ENCODE assay signal across 8 cellular contexts in the genomic region with DNA sequence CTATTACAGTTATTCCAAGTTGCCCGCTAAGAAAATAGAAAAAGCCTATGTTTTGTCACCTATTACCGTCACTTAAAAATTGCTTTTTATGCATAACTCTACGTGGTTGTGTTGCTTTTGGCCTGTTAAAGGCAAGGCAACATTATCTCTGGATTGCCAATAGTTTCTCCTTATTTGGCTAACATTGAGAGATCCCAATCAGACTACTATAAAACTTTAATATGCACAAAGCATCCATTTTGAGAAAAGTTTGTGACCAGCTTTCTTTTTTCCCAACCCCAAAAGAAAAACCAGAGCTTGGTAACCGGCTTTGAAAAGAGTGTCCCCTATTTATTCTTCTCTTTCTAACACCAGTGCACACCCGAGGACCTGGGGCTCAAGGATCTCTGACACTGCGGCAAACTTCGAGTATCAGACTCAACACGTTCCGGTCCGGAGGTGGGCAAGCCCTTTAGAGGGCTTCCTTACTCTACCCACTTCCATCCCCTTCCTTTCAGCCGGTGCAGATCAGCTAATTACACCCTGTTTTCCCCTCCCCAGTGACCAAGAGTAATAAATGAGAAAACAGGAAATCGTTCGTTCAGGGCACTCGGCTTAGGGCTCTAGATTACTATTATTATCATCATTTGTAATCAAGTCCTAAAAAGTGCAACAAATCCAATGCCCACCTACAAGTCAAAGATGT. TPM values are rescaled to one million over a fixed set of nuclear protein-coding genes. Genes with fewer than 3 reads are reported as not detected.
A peak's percentile ranks its signal among the peaks of the same experiment; 100 is the strongest.
DNase-seq lines count a peak whose midpoint lies in the region; ATAC-seq and TF ChIP-seq lines count a peak whose summit lies in the region.

No MANE protein-coding gene starts in this region.

- no peaks in the 10 kb centered on the region for H3K36me3 ChIP-seq in kidney epithelial cell (ENCODE audit: control insufficient read depth, insufficient read depth, low read length)

- no peaks in the 10 kb centered on the region for H3K27me3 ChIP-seq in kidney epithelial cell (ENCODE audit: control insufficient read depth, insufficient read depth, low read length)

- H3K4me1 Mint-ChIP-seq in brain: peaks cover 58% of the 10 kb centered on the region
- peaks cover 54% of the 10 kb centered on the region for H3K4me1 Mint-ChIP-seq in stimulated activated naive CD8-positive, alpha-beta T cell treated with anti-CD3 and anti-CD28 coated beads, Interleukin-15, Interleukin-2, amounts not matched to agents 100 ng/mL and 50 ng/mL, for 24 hours (ENCODE audit: low read depth)

- peaks cover 15% of the 10 kb centered on the region for H3K36me3 Mint-ChIP-seq in brain
- H3K36me3 Mint-ChIP-seq in stimulated activated naive CD8-positive, alpha-beta T cell treated with anti-CD3 and anti-CD28 coated beads, Interleukin-15, Interleukin-2, amounts not matched to agents 100 ng/mL and 50 ng/mL, for 24 hours (ENCODE audit: low read depth): no peaks in the 10 kb centered on the region

- H3K27ac Mint-ChIP-seq in brain: peak overlapping the region; percentile 85 to 97 (median 94)
- H3K27ac Mint-ChIP-seq in stimulated activated naive CD8-positive, alpha-beta T cell treated with anti-CD3 and anti-CD28 coated beads, Interleukin-15, Interleukin-2, amounts not matched to agents 100 ng/mL and 50 ng/mL, for 24 hours: peak overlapping the region; percentile 95

- peaks cover 20% of the 10 kb centered on the region for H3K27me3 Mint-ChIP-seq in brain
- no peaks in the 10 kb centered on the region for H3K27me3 Mint-ChIP-seq in stimulated activated naive CD8-positive, alpha-beta T cell treated with anti-CD3 and anti-CD28 coated beads, Interleukin-15, Interleukin-2, amounts not matched to agents 100 ng/mL and 50 ng/mL, for 24 hours

- ATAC-seq in GM21723 (IDR thresholded peaks at IDR 0.05; ENCODE audit: unreplicated experiment): peak; percentile 11
- ATAC-seq in activated CD4-positive, CD25-positive, alpha-beta regulatory T cell treated with anti-CD3 and anti-CD28 coated beads, Interleukin-2, amount 50 U/mL, for 24 hours: no peak

- TF ChIP-seq CTCF in brain (conservative IDR thresholded peaks at IDR 0.05) (no peak), kidney epithelial cell (IDR thresholded peaks at IDR 0.05; ENCODE audit: insufficient read depth, low read length, poor library complexity, severe bottlenecking) (no peak)

- peaks cover 0 to 11% (median 3%) of the 10 kb centered on the region in 5 experiments for H3K9me3 Mint-ChIP-seq in brain
- H3K9me3 Mint-ChIP-seq in stimulated activated naive CD8-positive, alpha-beta T cell treated with anti-CD3 and anti-CD28 coated beads, Interleukin-15, Interleukin-2, amounts not matched to agents 100 ng/mL and 50 ng/mL, for 24 hours: no peaks in the 10 kb centered on the region

- DNase-seq in Daoy (ENCODE audit: low read depth) (peak; percentile 30), NCI-H69 (lab: John Stamatoyannopoulos, UW) (peak; percentile 80), kidney epithelial cell (ENCODE audit: low read depth) (no peak), NCI-H2171 (lab: John Stamatoyannopoulos, UW) (no peak)

- H3K4me3 ChIP-seq in kidney epithelial cell (ENCODE audit: low read depth, low read length): peak overlapping the region; percentile 99

- H3K4me3 Mint-ChIP-seq in brain: peak overlapping the region; percentile 86 to 97 (median 88)
- H3K4me3 Mint-ChIP-seq in stimulated activated naive CD8-positive, alpha-beta T cell treated with anti-CD3 and anti-CD28 coated beads, Interleukin-15, Interleukin-2, amounts not matched to agents 100 ng/mL and 50 ng/mL, for 24 hours: peak overlapping the region; percentile 95

RNA-seq across cellular contexts. Expression of a gene that starts 1.2 kb away (rescaled TPM):
- total RNA-seq in Daoy (2014; rRNA removed; shearing (Covaris generic)): 91.8 and 104 TPM in 2 replicates
- polyA plus RNA-seq in brain (ENCODE audit: insufficient read depth, low read depth, low replicate concordance): 10.8 TPM
- 42.6 and 47.2 TPM in 2 replicates for total RNA-seq in kidney epithelial cell

Comparison
In these comparisons a context has a peak if more than half of its experiments do, and no peak if none do; other contexts are left out.
1. DNase-seq: peak in Daoy (single experiment) and NCI-H69 (single experiment); none in kidney epithelial cell (single experiment) and NCI-H2171 (single experiment).